27 cellular contexts compared by ENCODE assay signal in the genomic region with DNA sequence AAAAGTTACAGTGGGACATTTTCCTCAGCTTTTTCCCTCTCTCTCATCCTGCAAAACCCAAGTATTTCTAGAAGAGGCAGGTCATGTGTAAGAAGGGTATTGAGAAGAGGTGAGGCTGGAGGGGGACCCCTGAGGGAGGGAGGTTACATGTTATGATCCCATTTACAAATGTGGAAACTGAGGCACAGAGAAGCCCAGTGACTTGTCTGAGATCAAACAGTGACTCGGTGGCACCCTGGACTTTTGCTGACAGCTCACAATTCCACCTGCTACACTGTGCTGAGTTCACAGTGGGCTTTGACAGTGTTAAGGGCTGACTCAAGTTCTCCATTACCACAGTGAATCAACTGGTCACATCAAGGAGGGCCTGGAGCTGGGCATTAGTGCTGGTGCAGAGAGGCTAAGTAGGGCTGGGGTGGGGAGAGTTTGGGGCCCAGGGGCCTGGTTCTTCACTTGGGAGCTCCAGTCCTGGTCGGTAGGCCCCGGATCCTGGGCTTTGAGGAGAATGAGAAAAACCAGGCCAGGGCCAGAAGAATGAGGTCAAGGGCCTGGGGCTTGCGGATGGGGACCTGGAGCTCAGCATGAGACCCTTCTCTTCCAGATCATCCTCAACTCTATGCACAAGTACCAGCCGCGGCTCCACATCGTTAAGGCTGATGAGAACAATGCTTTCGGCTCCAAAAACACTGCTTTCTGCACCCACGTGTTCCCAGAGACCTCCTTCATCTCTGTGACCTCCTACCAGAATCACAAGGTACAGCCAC. TPM values are rescaled to one million over a fixed set of nuclear protein-coding genes. Genes with fewer than 3 reads are reported as not detected.
"Had no signal": no experiment of that assay in that cellular context is flagged by ENCODE, and none has a peak within 500 bp of the region (broad histone marks: within the 10 kb centered on the region; RNA-seq: fewer than 3 reads in every experiment).

No MANE protein-coding gene starts in this region.

- H3K9me3 ChIP-seq: colonic mucosa, left ventricle myocardium inferior, right atrium auricular region, thoracic aorta had no signal

- ATAC-seq: activated CD4-positive, alpha-beta T cell treated with anti-CD3 and anti-CD28 coated beads for 36 hours; activated naive CD8-positive, alpha-beta T cell treated with anti-CD3 and anti-CD28 coated beads, Interleukin-2, amount 50 U/mL, for 24 hours; activated T-helper 17 cell treated with anti-CD3 and anti-CD28 coated beads, Interleukin-2, amount 50 U/mL, for 72 hours had no signal

- H3K36me3 ChIP-seq: brain microvascular endothelial cell, colonic mucosa, left ventricle myocardium inferior, right atrium auricular region, thoracic aorta, WERI-Rb-1 had no signal

- H3K27me3 ChIP-seq: colonic mucosa, right atrium auricular region had no signal

- H3K4me3 ChIP-seq: colonic mucosa, left ventricle myocardium inferior, right atrium auricular region, thoracic aorta had no signal

- H3K9me3 Mint-ChIP-seq: activated CD4-positive, alpha-beta memory T cell treated with anti-CD3 and anti-CD28 coated beads for 36 hours; activated naive CD4-positive, alpha-beta T cell treated with anti-CD3 and anti-CD28 coated beads for 36 hours; activated naive CD8-positive, alpha-beta T cell treated with anti-CD3 and anti-CD28 coated beads, Interleukin-2, amount 50 U/mL, for 24 hours; activated T-helper 17 cell treated with anti-CD3 and anti-CD28 coated beads, Interleukin-2, amount 50 U/mL, for 72 hours; memory B cell; naive B cell; neural crest cell had no signal

- H3K4me1 ChIP-seq: colonic mucosa, left ventricle myocardium inferior, right atrium auricular region had no signal

- FAIRE-seq: endometrium, frontal cortex, small intestine had no signal

- DNase-seq: activated CD4-positive, alpha-beta memory T cell treated with anti-CD3 and anti-CD28 coated beads for 36 hours; activated CD4-positive, alpha-beta T cell treated with anti-CD3 and anti-CD28 coated beads for 36 hours; activated naive CD4-positive, alpha-beta T cell treated with anti-CD3 and anti-CD28 coated beads for 36 hours; activated naive CD8-positive, alpha-beta T cell treated with anti-CD3 and anti-CD28 coated beads, Interleukin-2, amount 50 U/mL, for 24 hours; activated T-cell treated with anti-CD3 and anti-CD28 coated beads for 4 hours; anterior cingulate cortex; brain microvascular endothelial cell; central memory CD4-positive, alpha-beta T cell; colonic mucosa; left ventricle myocardium inferior; naive B cell; small intestine; stimulated activated CD4-positive, alpha-beta T cell treated with anti-CD3 and anti-CD28 coated beads, Interleukin-4, amount 100 ng/mL, for 1 hour; SW 1271; T-helper 2 cell; WERI-Rb-1 had no signal

- H3K4me1 Mint-ChIP-seq: activated CD4-positive, alpha-beta T cell treated with anti-CD3 and anti-CD28 coated beads for 36 hours; activated naive CD8-positive, alpha-beta T cell treated with anti-CD3 and anti-CD28 coated beads, Interleukin-2, amount 50 U/mL, for 24 hours; activated T-helper 17 cell treated with anti-CD3 and anti-CD28 coated beads, Interleukin-2, amount 50 U/mL, for 72 hours; memory B cell; naive B cell; neural crest cell had no signal

- H3K36me3 Mint-ChIP-seq: activated CD4-positive, alpha-beta memory T cell treated with anti-CD3 and anti-CD28 coated beads for 36 hours; memory B cell; naive B cell had no signal

- H3K4me3 Mint-ChIP-seq: activated CD4-positive, alpha-beta memory T cell treated with anti-CD3 and anti-CD28 coated beads for 36 hours; activated CD4-positive, alpha-beta T cell treated with anti-CD3 and anti-CD28 coated beads for 36 hours; activated naive CD4-positive, alpha-beta T cell treated with anti-CD3 and anti-CD28 coated beads for 36 hours; activated naive CD8-positive, alpha-beta T cell treated with anti-CD3 and anti-CD28 coated beads, Interleukin-2, amount 50 U/mL, for 24 hours; activated T-helper 17 cell treated with anti-CD3 and anti-CD28 coated beads, Interleukin-2, amount 50 U/mL, for 72 hours; memory B cell; naive B cell; neural crest cell had no signal

- H3K27ac Mint-ChIP-seq: activated CD4-positive, alpha-beta memory T cell treated with anti-CD3 and anti-CD28 coated beads for 36 hours; activated CD4-positive, alpha-beta T cell treated with anti-CD3 and anti-CD28 coated beads for 36 hours; activated naive CD4-positive, alpha-beta T cell treated with anti-CD3 and anti-CD28 coated beads for 36 hours; activated naive CD8-positive, alpha-beta T cell treated with anti-CD3 and anti-CD28 coated beads, Interleukin-2, amount 50 U/mL, for 24 hours; activated T-helper 17 cell treated with anti-CD3 and anti-CD28 coated beads, Interleukin-2, amount 50 U/mL, for 72 hours; memory B cell; naive B cell; progenitor cell of endocrine pancreas had no signal

- H3K27ac ChIP-seq: brain microvascular endothelial cell, colonic mucosa, left ventricle myocardium inferior, right atrium auricular region, thoracic aorta, WERI-Rb-1 had no signal

RNA-seq across cellular contexts. Expression of a gene that starts 26.0 kb away (rescaled TPM):
- total RNA-seq: activated CD4-positive, alpha-beta memory T cell treated with anti-CD3 and anti-CD28 coated beads for 36 hours; activated CD4-positive, alpha-beta T cell treated with anti-CD3 and anti-CD28 coated beads for 36 hours; activated naive CD4-positive, alpha-beta T cell treated with anti-CD3 and anti-CD28 coated beads for 36 hours; activated T-helper 17 cell treated with anti-CD3 and anti-CD28 coated beads, Interleukin-2, amount 50 U/mL, for 72 hours; colonic mucosa; frontal cortex; kidney epithelial cell; left ventricle myocardium inferior; neural crest cell; omental fat pad; progenitor cell of endocrine pancreas; right atrium auricular region; thoracic aorta; ureter had no signal
- polyA plus RNA-seq: small intestine had no signal
